Comparison of ENCODE assay signal across 1 cellular context in genomic region chr2:234156326-234156725, GRCh38.
TF ChIP-seq lines count a peak whose summit lies in the region.

No MANE protein-coding gene starts in this region.

TF ChIP-seq in HEK293, 187 proteins besides CTCF, POLR2A, EP300 and RAD21 (continued from another document and continues in another):
- TF ChIP-seq AEBP2 (tag by site-specific recombination; IDR thresholded peaks at IDR 0.05; ENCODE audit: borderline replicate concordance) = no peak
- TF ChIP-seq BCL11B (tag by site-specific recombination; IDR thresholded peaks at IDR 0.05; ENCODE audit: low read depth) = no peak
- TF ChIP-seq ZNF335 (tag by site-specific recombination; conservative IDR thresholded peaks at IDR 0.05) = no peak
- TF ChIP-seq ZBTB8A (tag by site-specific recombination; IDR thresholded peaks at IDR 0.05) = 0 out of 2 replicates have a peak, but pooled peaks have one; percentile 24
- peak; percentile 13; the same call in 1 of the 2 replicates for TF ChIP-seq SP2 (tag by site-specific recombination; IDR thresholded peaks at IDR 0.05)
- no peak for TF ChIP-seq SP3 (tag by site-specific recombination; IDR thresholded peaks at IDR 0.05)
- TF ChIP-seq ZNF488 (tag by site-specific recombination; IDR thresholded peaks at IDR 0.05) = no peak
- no peak for TF ChIP-seq ZNF175 (tag by site-specific recombination; IDR thresholded peaks at IDR 0.05)
- TF ChIP-seq GLIS1 (tag by site-specific recombination; IDR thresholded peaks at IDR 0.05) = no peak
- TF ChIP-seq OSR2 (tag by site-specific recombination; IDR thresholded peaks at IDR 0.05) = peak; percentile 35; the same call in 1 of the 2 replicates
- no peak for TF ChIP-seq ZNF426 (tag by site-specific recombination; IDR thresholded peaks at IDR 0.05)
- TF ChIP-seq ZNF121 (tag by site-specific recombination; IDR thresholded peaks at IDR 0.05) = no peak
- no peak for TF ChIP-seq ZNF148 (tag by site-specific recombination; IDR thresholded peaks at IDR 0.05; ENCODE audit: borderline replicate concordance)
- no peak for TF ChIP-seq ZNF518A (tag by site-specific recombination; conservative IDR thresholded peaks at IDR 0.05; ENCODE audit: low read depth)
- TF ChIP-seq FEZF1 (tag by site-specific recombination; IDR thresholded peaks at IDR 0.05) = peak; percentile 66
- TF ChIP-seq TRIM28 (IDR thresholded peaks at IDR 0.05; ENCODE audit: borderline replicate concordance, low read length) = peak; percentile 95
- no peak for TF ChIP-seq ZNF133 (tag by site-specific recombination; IDR thresholded peaks at IDR 0.05)
- TF ChIP-seq ZNF433 (tag by site-specific recombination; IDR thresholded peaks at IDR 0.05; ENCODE audit: low read depth) = no peak
- no peak for TF ChIP-seq ZNF626 (tag by site-specific recombination; IDR thresholded peaks at IDR 0.05)
- peak; percentile 74; the same call in 1 of the 2 replicates for TF ChIP-seq IKZF3 (tag by site-specific recombination; IDR thresholded peaks at IDR 0.05)
- no peak for TF ChIP-seq ZNF768 (tag by site-specific recombination; IDR thresholded peaks at IDR 0.05)
- no peak for TF ChIP-seq BCL11A (tag by site-specific recombination; IDR thresholded peaks at IDR 0.05; ENCODE audit: low read depth)
- TF ChIP-seq ZNF473 (tag by site-specific recombination; IDR thresholded peaks at IDR 0.05) = no peak
- TF ChIP-seq ZNF302 (tag by site-specific recombination; IDR thresholded peaks at IDR 0.05; ENCODE audit: low read depth) = no peak
- TF ChIP-seq SP7 (tag by site-specific recombination; IDR thresholded peaks at IDR 0.05) = peak; percentile 92
- TF ChIP-seq ZNF146 (tag by site-specific recombination; IDR thresholded peaks at IDR 0.05) = no peak
- no peak for TF ChIP-seq ATF2 (tag by site-specific recombination; IDR thresholded peaks at IDR 0.05; ENCODE audit: low read depth)
- no peak for TF ChIP-seq ZNF530 (tag by site-specific recombination; IDR thresholded peaks at IDR 0.05; ENCODE audit: low read depth)
- TF ChIP-seq ZNF560 (tag by site-specific recombination; IDR thresholded peaks at IDR 0.05; ENCODE audit: borderline replicate concordance) = no peak
- no peak for TF ChIP-seq ZNF571 (tag by site-specific recombination; IDR thresholded peaks at IDR 0.05)
- no peak for TF ChIP-seq ZNF544 (tag by site-specific recombination; IDR thresholded peaks at IDR 0.05)
- no peak for TF ChIP-seq REST (tag by site-specific recombination; IDR thresholded peaks at IDR 0.05)
- TF ChIP-seq ZIC2 (tag by site-specific recombination; IDR thresholded peaks at IDR 0.05) = no peak
- TF ChIP-seq KLF17 (tag by site-specific recombination; IDR thresholded peaks at IDR 0.05) = no peak
- TF ChIP-seq ZNF292 (tag by site-specific recombination; IDR thresholded peaks at IDR 0.05; ENCODE audit: borderline replicate concordance, low read depth) = no peak
- no peak for TF ChIP-seq ZNF274 (IDR thresholded peaks at IDR 0.05; ENCODE audit: low read length)
- no peak for TF ChIP-seq ZNF274 (tag by site-specific recombination; IDR thresholded peaks at IDR 0.05; ENCODE audit: borderline replicate concordance)
- TF ChIP-seq ZBTB7A (tag by site-specific recombination; IDR thresholded peaks at IDR 0.05; ENCODE audit: low read depth) = no peak
- TF ChIP-seq PRDM1 (tag by site-specific recombination; IDR thresholded peaks at IDR 0.05) = 0 out of 2 replicates have a peak, but pooled peaks have one; percentile 20
- TF ChIP-seq ZFP37 (tag by site-specific recombination; IDR thresholded peaks at IDR 0.05) = no peak
- no peak for TF ChIP-seq GFI1B (tag by site-specific recombination; IDR thresholded peaks at IDR 0.05)
- TF ChIP-seq ZNF114 (tag by site-specific recombination; IDR thresholded peaks at IDR 0.05) = no peak
- no peak for TF ChIP-seq ZNF707 (tag by site-specific recombination; IDR thresholded peaks at IDR 0.05)
- TF ChIP-seq ZBTB49 (tag by site-specific recombination; IDR thresholded peaks at IDR 0.05; ENCODE audit: low read depth) = no peak
- TF ChIP-seq ZNF654 (tag by site-specific recombination; IDR thresholded peaks at IDR 0.05; ENCODE audit: low read depth) = no peak
- no peak for TF ChIP-seq ZNF37A (tag by site-specific recombination; IDR thresholded peaks at IDR 0.05)
- no peak for TF ChIP-seq ZNF19 (tag by site-specific recombination; IDR thresholded peaks at IDR 0.05; ENCODE audit: low read depth)
- TF ChIP-seq ZNF501 (tag by site-specific recombination; IDR thresholded peaks at IDR 0.05) = no peak
- TF ChIP-seq ZNF791 (tag by site-specific recombination; IDR thresholded peaks at IDR 0.05) = no peak
